In the genomic region with DNA sequence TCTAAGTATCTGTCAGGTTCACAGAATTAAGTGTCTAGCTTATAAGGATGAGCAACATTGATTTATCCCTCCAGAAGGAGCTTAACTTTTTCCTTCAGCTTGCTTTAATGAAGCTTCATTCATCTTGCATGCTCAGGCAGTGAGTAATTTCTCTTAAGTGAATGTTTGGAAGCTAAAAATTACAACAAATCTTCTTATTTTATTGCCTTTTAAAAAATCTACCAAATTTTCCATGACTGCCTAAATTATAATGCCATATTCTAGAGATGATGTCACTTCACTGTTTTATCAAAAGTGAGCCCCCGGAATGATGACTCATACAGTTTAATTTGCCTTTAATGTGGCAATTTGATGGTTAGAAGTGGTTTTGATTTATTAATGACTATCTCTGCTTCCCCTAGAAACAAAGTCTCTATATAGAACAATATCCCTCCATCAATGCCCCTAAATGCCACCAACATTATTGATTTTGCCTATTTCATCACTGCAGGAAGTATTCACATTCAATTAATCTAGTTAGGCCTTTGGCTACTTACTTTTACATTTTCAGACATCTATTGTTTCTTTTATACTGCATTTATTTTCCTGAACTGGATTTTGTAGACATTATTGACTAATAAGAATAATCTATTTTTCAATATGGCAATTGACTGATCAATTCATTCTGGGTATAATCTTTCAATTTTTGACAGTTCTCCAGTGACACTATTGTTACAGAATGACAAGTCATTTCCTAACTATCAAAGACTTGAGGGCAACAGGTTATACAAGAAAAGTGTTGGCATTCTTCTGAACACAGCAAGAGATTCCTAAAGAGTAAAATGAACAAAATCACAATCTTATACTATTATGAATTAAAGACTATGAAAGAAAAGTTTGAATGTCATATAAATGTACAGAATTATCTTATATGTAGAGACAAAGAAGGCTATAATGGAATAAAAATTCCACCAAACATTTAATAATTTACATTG, we compare ENCODE assay signal across 1 cellular context.
TF ChIP-seq lines count a peak whose summit lies in the region.

No MANE protein-coding gene starts in this region.

TF ChIP-seq in HCT116, 20 proteins besides CTCF, POLR2A, EP300 and RAD21 (continued from another document):
- TF ChIP-seq CBX3 (IDR thresholded peaks at IDR 0.05; ENCODE audit: low read depth) (0 out of 2 replicates have a peak, but pooled peaks have one; percentile 63), ZBTB33 (IDR thresholded peaks at IDR 0.05; ENCODE audit: extremely low read depth, insufficient replicate concordance, low read length) (no peak), POLR2AphosphoS5 (IDR thresholded peaks at IDR 0.05; ENCODE audit: low read depth, low read length) (peak; percentile 43; the same call in 1 of the 2 replicates), FOSL1 (IDR thresholded peaks at IDR 0.05; ENCODE audit: low read depth) (peak; percentile 94), SP1 (IDR thresholded peaks at IDR 0.05; ENCODE audit: low read depth) (peak; percentile 92), ZFX (IDR thresholded peaks at IDR 0.05) (no peak), JUND (IDR thresholded peaks at IDR 0.05) (peak; percentile 95), ZNF274 (IDR thresholded peaks at IDR 0.05; ENCODE audit: low read depth, low read length) (no peak), YY1 (IDR thresholded peaks at IDR 0.05; ENCODE audit: extremely low read depth, insufficient replicate concordance, low read depth, low read length) (no peak), EZH2phosphoT487 (IDR thresholded peaks at IDR 0.05; ENCODE audit: borderline replicate concordance) (no peak), EZH2 (IDR thresholded peaks at IDR 0.05) (no peak), TCF7L2 (IDR thresholded peaks at IDR 0.05; ENCODE audit: borderline replicate concordance, extremely low read depth, insufficient read depth, insufficient read length) (peak; percentile 41)
- TF ChIP-seq, protein P1, sequence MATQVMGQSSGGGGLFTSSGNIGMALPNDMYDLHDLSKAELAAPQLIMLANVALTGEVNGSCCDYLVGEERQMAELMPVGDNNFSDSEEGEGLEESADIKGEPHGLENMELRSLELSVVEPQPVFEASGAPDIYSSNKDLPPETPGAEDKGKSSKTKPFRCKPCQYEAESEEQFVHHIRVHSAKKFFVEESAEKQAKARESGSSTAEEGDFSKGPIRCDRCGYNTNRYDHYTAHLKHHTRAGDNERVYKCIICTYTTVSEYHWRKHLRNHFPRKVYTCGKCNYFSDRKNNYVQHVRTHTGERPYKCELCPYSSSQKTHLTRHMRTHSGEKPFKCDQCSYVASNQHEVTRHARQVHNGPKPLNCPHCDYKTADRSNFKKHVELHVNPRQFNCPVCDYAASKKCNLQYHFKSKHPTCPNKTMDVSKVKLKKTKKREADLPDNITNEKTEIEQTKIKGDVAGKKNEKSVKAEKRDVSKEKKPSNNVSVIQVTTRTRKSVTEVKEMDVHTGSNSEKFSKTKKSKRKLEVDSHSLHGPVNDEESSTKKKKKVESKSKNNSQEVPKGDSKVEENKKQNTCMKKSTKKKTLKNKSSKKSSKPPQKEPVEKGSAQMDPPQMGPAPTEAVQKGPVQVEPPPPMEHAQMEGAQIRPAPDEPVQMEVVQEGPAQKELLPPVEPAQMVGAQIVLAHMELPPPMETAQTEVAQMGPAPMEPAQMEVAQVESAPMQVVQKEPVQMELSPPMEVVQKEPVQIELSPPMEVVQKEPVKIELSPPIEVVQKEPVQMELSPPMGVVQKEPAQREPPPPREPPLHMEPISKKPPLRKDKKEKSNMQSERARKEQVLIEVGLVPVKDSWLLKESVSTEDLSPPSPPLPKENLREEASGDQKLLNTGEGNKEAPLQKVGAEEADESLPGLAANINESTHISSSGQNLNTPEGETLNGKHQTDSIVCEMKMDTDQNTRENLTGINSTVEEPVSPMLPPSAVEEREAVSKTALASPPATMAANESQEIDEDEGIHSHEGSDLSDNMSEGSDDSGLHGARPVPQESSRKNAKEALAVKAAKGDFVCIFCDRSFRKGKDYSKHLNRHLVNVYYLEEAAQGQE (IDR thresholded peaks at IDR 0.05; ENCODE audit: low read depth), result no peak
- TF ChIP-seq, protein P2, sequence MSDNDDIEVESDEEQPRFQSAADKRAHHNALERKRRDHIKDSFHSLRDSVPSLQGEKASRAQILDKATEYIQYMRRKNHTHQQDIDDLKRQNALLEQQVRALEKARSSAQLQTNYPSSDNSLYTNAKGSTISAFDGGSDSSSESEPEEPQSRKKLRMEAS (IDR thresholded peaks at IDR 0.05), result peak; percentile 62
- TF ChIP-seq, protein P3, sequence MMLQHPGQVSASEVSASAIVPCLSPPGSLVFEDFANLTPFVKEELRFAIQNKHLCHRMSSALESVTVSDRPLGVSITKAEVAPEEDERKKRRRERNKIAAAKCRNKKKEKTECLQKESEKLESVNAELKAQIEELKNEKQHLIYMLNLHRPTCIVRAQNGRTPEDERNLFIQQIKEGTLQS (IDR thresholded peaks at IDR 0.05), result peak; percentile 85
TF ChIP-seq in HCT116: peak in this region for 12.
